18 cellular contexts compared by ENCODE assay signal in the genomic region with DNA sequence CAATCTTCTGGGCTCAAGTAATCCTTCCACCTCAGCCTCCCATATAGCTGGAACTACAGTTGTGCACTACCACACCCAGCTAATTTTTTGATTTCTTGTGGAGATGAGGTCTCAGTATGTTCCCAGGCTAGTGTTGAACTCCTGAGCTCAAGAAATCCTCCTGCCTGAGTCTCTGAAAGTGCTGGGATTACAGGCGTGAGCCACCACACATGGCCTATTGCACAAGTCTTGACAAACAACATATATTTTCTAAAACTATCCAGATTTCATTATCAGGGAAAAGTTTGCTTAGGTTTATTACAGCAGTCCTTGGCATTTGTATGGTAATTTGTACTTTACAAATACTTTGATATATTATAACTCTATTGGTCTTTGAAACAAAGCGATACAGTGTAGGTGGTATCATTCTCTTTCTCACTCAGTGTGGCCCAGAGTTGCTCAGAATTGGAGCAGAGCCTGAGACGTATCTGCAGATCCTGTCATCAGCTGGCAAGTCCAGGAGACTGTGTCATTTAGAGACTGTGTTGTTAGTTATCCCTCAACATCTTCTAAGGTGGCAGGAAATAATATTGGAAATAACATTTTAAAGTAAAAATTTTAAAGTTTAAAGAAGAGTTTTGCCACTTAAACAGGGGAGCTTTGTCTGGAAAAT. TPM values are rescaled to one million over a fixed set of nuclear protein-coding genes. Genes with fewer than 3 reads are reported as not detected.
DNase-seq lines count a peak whose midpoint lies in the region; ATAC-seq and TF ChIP-seq lines count a peak whose summit lies in the region.
"Had no signal": no experiment of that assay in that cellular context is flagged by ENCODE, and none has a peak within 500 bp of the region (broad histone marks: within the 10 kb centered on the region; RNA-seq: fewer than 3 reads in every experiment).

No MANE protein-coding gene starts in this region.

- H3K36me3 ChIP-seq in cardiac muscle cell: peaks cover 79% of the 10 kb centered on the region

- H3K27ac Mint-ChIP-seq in stimulated activated effector memory CD8-positive, alpha-beta T cell treated with anti-CD3 and anti-CD28 coated beads, Interleukin-12 subunit alpha, Interleukin-12 subunit beta, amount 100 ng/mL, for 72 hours: no peak overlapping the region
- H3K27ac Mint-ChIP-seq in activated T-helper 2 cell treated with anti-CD3 and anti-CD28 coated beads, Interferon-gamma antibody, Interleukin-2, Interleukin-4, amounts not matched to agents 10 μg/mL and 5 μg/mL and 100 μg/mL, durations not matched to agents 14 hours and 24 hours and 36 hours: no peak overlapping the region
- H3K27ac Mint-ChIP-seq in mesothelial cell of epicardium: no peak overlapping the region

- intact Hi-C loops in cardiac septum (cut with DNase I): loop anchor here (10.0 kb wide), 1 partner anchor 207 kb away; no protein-coding TSS in a partner anchor
- intact Hi-C loops in activated T-helper 2 cell treated with anti-CD3 and anti-CD28 coated beads, Interferon-gamma antibody, Interleukin-2, Interleukin-4, amounts not matched to agents 10 μg/mL and 5 μg/mL and 100 μg/mL, durations not matched to agents 14 hours and 24 hours and 36 hours (cut with micrococcal nuclease): no loop called here

- no peaks in the 10 kb centered on the region for H3K27me3 ChIP-seq in cardiac muscle cell

- no peaks in the 10 kb centered on the region for H3K27me3 Mint-ChIP-seq in activated T-helper 2 cell treated with anti-CD3 and anti-CD28 coated beads, Interferon-gamma antibody, Interleukin-2, Interleukin-4, amounts not matched to agents 10 μg/mL and 5 μg/mL and 100 μg/mL, durations not matched to agents 14 hours and 24 hours and 36 hours (ENCODE audit: low read depth)
- H3K27me3 Mint-ChIP-seq in mesothelial cell of epicardium (ENCODE audit: low read depth): no peaks in the 10 kb centered on the region

- H3K9me3 Mint-ChIP-seq in stimulated activated effector memory CD8-positive, alpha-beta T cell treated with anti-CD3 and anti-CD28 coated beads, Interleukin-12 subunit alpha, Interleukin-12 subunit beta, amount 100 ng/mL, for 72 hours: no peaks in the 10 kb centered on the region
- no peaks in the 10 kb centered on the region for H3K9me3 Mint-ChIP-seq in activated T-helper 2 cell treated with anti-CD3 and anti-CD28 coated beads, Interferon-gamma antibody, Interleukin-2, Interleukin-4, amounts not matched to agents 10 μg/mL and 5 μg/mL and 100 μg/mL, durations not matched to agents 14 hours and 24 hours and 36 hours
- H3K9me3 Mint-ChIP-seq in mesothelial cell of epicardium: no peaks in the 10 kb centered on the region

- H3K4me3 Mint-ChIP-seq in stimulated activated effector memory CD8-positive, alpha-beta T cell treated with anti-CD3 and anti-CD28 coated beads, Interleukin-12 subunit alpha, Interleukin-12 subunit beta, amount 100 ng/mL, for 72 hours: no peak overlapping the region
- H3K4me3 Mint-ChIP-seq in activated T-helper 2 cell treated with anti-CD3 and anti-CD28 coated beads, Interferon-gamma antibody, Interleukin-2, Interleukin-4, amounts not matched to agents 10 μg/mL and 5 μg/mL and 100 μg/mL, durations not matched to agents 14 hours and 24 hours and 36 hours (ENCODE audit: low read depth): no peak overlapping the region
- H3K4me3 Mint-ChIP-seq in mesothelial cell of epicardium: no peak overlapping the region

- peak overlapping the region; percentile 97 for H3K27ac ChIP-seq in cardiac muscle cell
- H3K27ac ChIP-seq: A549, C4-2B had no signal

- H3K9me3 ChIP-seq in cardiac muscle cell (ENCODE audit: low read depth): no peaks in the 10 kb centered on the region
- H3K9me3 ChIP-seq: A549 had no signal

- H3K36me3 Mint-ChIP-seq in stimulated activated effector memory CD8-positive, alpha-beta T cell treated with anti-CD3 and anti-CD28 coated beads, Interleukin-12 subunit alpha, Interleukin-12 subunit beta, amount 100 ng/mL, for 72 hours: peaks cover 77% of the 10 kb centered on the region
- H3K36me3 Mint-ChIP-seq in activated T-helper 2 cell treated with anti-CD3 and anti-CD28 coated beads, Interferon-gamma antibody, Interleukin-2, Interleukin-4, amounts not matched to agents 10 μg/mL and 5 μg/mL and 100 μg/mL, durations not matched to agents 14 hours and 24 hours and 36 hours (ENCODE audit: low read depth): peaks cover 81% of the 10 kb centered on the region
- H3K36me3 Mint-ChIP-seq in mesothelial cell of epicardium: peaks cover 20% of the 10 kb centered on the region

- no peak for TF ChIP-seq CTCF in cardiac muscle cell (IDR thresholded peaks at IDR 0.05; ENCODE audit: low read depth, low read length)
- no peak for TF ChIP-seq CTCF in mesothelial cell of epicardium (IDR thresholded peaks at IDR 0.05; ENCODE audit: unreplicated experiment)

- H3K4me1 Mint-ChIP-seq in stimulated activated effector memory CD8-positive, alpha-beta T cell treated with anti-CD3 and anti-CD28 coated beads, Interleukin-12 subunit alpha, Interleukin-12 subunit beta, amount 100 ng/mL, for 72 hours: no peaks in the 10 kb centered on the region
- peaks cover 8% of the 10 kb centered on the region for H3K4me1 Mint-ChIP-seq in activated T-helper 2 cell treated with anti-CD3 and anti-CD28 coated beads, Interferon-gamma antibody, Interleukin-2, Interleukin-4, amounts not matched to agents 10 μg/mL and 5 μg/mL and 100 μg/mL, durations not matched to agents 14 hours and 24 hours and 36 hours (ENCODE audit: low read depth)
- peaks cover 39% of the 10 kb centered on the region for H3K4me1 Mint-ChIP-seq in mesothelial cell of epicardium

- peaks cover 69% of the 10 kb centered on the region for H3K4me1 ChIP-seq in cardiac muscle cell (ENCODE audit: low read depth)

- peak in 1 of 2 donors; percentile 16 for DNase-seq in cardiac muscle cell (ENCODE audit: low read depth in 1 of 2, low spot score in 1 of 2)
- no peak for DNase-seq in cardiac septum (ENCODE audit: low spot score)
- DNase-seq in amniotic epithelial cell (ENCODE audit: low read depth): peak; percentile 72
- DNase-seq in stimulated activated effector memory CD8-positive, alpha-beta T cell treated with anti-CD3 and anti-CD28 coated beads, Interleukin-12 subunit alpha, Interleukin-12 subunit beta, amount 100 ng/mL, for 72 hours (ENCODE audit: low spot score in 2 of 2): no peak
- no peak for DNase-seq in activated T-helper 2 cell treated with anti-CD3 and anti-CD28 coated beads, Interferon-gamma antibody, Interleukin-2, Interleukin-4, amounts not matched to agents 10 μg/mL and 5 μg/mL and 100 μg/mL, durations not matched to agents 14 hours and 24 hours and 36 hours (ENCODE audit: low spot score)
- DNase-seq in mesothelial cell of epicardium (ENCODE audit: low spot score in 2 of 2, unreplicated experiment in 2 of 2): no peak
- DNase-seq in activated naive CD4-positive, alpha-beta T cell (lab: John Stamatoyannopoulos, UW): no peak
- DNase-seq: DND-41, H7, KBM-7, NCI-H1048, NCI-H226, NCI-H524 treated with DMSO at 0.1 percent for 48 hours, SHP77 treated with DMSO at 0.1 percent for 48 hours had no signal

- peak; percentile 44 for ATAC-seq in HG03025 (IDR thresholded peaks at IDR 0.05; ENCODE audit: low FRiP score, unreplicated experiment)
- peak; percentile 59 for ATAC-seq in stimulated activated effector memory CD8-positive, alpha-beta T cell treated with anti-CD3 and anti-CD28 coated beads, Interleukin-12 subunit alpha, Interleukin-12 subunit beta, amount 100 ng/mL, for 72 hours
- ATAC-seq: A549, SK-N-SH treated with all-trans-retinoic acid at 6 μM for 48 hours had no signal

- H3K4me3 ChIP-seq in cardiac muscle cell: no peak overlapping the region
- H3K4me3 ChIP-seq: A549 had no signal

RNA-seq across cellular contexts. Expression of gene PDK1, which starts 41.4 kb away (rescaled TPM):
- total RNA-seq in cardiac muscle cell (619 and 1,005 TPM in 2 replicates), cardiac septum (46.2 TPM), mesothelial cell of epicardium (42.3 to 48.0 TPM (median 46.2 TPM) in 3 replicates)
- polyA plus RNA-seq in cardiac muscle cell: 383 and 432 TPM in 2 replicates
- 38.9 and 44.9 TPM in 2 replicates for total RNA-seq in activated T-helper 2 cell treated with anti-CD3 and anti-CD28 coated beads, Interferon-gamma antibody, Interleukin-2, Interleukin-4, amounts not matched to agents 10 μg/mL and 5 μg/mL and 100 μg/mL, durations not matched to agents 14 hours and 24 hours and 36 hours

Comparison
In these comparisons a context has a peak if more than half of its experiments do, and no peak if none do; other contexts are left out.
1. RNA of gene PDK1, which starts 41.4 kb away (total RNA-seq): 619 to 1,005 TPM in cardiac muscle cell; 46.2 TPM in cardiac septum (single experiment), 38.9 to 44.9 TPM in activated T-helper 2 cell treated with anti-CD3 and anti-CD28 coated beads, Interferon-gamma antibody, Interleukin-2, Interleukin-4, amounts not matched to agents 10 μg/mL and 5 μg/mL and 100 μg/mL, durations not matched to agents 14 hours and 24 hours and 36 hours and 42.3 to 48.0 TPM in mesothelial cell of epicardium; every median in the first group is over 10 times any median in the second.